ENCODE assay signal across 8 cellular contexts in the genomic region with DNA sequence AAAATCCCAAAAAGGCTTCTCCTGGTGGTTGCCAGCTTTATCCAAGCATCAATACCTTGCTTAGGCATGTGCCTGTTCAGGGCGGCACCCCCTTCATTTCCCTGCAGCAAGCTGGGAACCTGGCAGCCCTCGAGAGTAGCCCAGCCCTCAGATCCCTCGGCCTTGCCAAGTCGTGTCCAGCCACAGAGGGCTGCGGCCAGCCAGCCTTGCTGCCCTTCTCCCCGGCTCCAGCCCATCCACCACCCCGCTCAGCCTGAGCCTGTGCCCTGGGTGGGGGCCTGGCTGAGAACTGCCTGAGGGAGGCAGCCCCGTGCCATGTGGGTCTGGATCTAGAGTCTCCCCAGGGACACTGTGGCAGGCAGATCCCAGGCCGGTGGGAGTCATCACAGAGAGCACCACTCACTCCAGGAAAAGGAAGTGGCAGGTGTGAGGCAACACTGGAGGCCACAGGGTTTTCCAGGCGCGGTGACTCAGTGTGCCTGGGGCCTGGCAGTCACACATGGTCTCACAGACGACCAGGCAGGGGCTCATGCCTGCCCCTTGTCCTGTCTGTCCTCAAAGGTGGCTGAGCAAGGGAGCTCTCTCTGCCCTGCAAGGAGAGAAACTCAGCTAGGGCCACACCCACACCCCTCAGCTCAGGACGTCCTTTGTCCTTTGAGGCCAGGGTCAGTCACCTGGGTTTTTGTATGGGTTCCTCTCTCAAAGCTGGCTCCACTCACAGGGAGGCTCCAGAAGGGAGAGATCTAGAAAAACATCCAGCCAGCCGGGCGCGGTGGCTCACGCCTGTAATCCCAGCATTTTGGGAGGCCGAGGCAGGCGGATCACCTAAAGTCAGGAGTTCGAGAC. TPM values are rescaled to one million over a fixed set of nuclear protein-coding genes. Genes with fewer than 3 reads are reported as not detected.
A peak's percentile ranks its signal among the peaks of the same experiment; 100 is the strongest.
DNase-seq lines count a peak whose midpoint lies in the region; ATAC-seq and TF ChIP-seq lines count a peak whose summit lies in the region.

No MANE protein-coding gene starts in this region.

- intact Hi-C loops in activated CD8-positive, alpha-beta T cell treated with anti-CD3 and anti-CD28 coated beads for 36 hours (cut with micrococcal nuclease), result no loop called here
- intact Hi-C loops in psoas muscle (cut with DNase I), result no loop called here

- H3K9ac ChIP-seq in KMS-11, result no peak overlapping the region

- H3K4me3 ChIP-seq in KMS-11 (IDR thresholded peaks at IDR 0.05; ENCODE audit: insufficient read depth, low read depth, low read length) (no peak overlapping the region), fibroblast of mammary gland (ENCODE audit: control insufficient read depth, low read depth, low read length) (no peak overlapping the region), psoas muscle (peak overlapping the region; percentile 21)

- no peaks in the 10 kb centered on the region for H3K9me3 Mint-ChIP-seq in activated CD8-positive, alpha-beta T cell treated with anti-CD3 and anti-CD28 coated beads for 36 hours

- H3K27ac Mint-ChIP-seq in activated CD8-positive, alpha-beta T cell treated with anti-CD3 and anti-CD28 coated beads for 36 hours, result peak overlapping the region; percentile 89

- DNase-seq in AG08395 (ENCODE audit: low spot score) (peak; percentile 88), fibroblast of mammary gland (ENCODE audit: low read depth) (peak; percentile 90), psoas muscle (peak; percentile 92 to 94), NCI-H1930 (lab: John Stamatoyannopoulos, UW) (no peak)
- DNase-seq in activated CD8-positive, alpha-beta T cell treated with anti-CD3 and anti-CD28 coated beads for 36 hours, result peak; percentile 82

- 38 to 53% (median 38%) methylated on average over 20 of the region's 20 CpGs for WGBS in psoas muscle, 3 donors

- peaks cover 94% of the 10 kb centered on the region for H3K4me1 ChIP-seq in KMS-11 (ENCODE audit: low read depth, poor library complexity, severe bottlenecking)
- peaks cover 92% of the 10 kb centered on the region for H3K4me1 ChIP-seq in psoas muscle

- TF ChIP-seq CTCF in KMS-11 (conservative IDR thresholded peaks at IDR 0.05; ENCODE audit: low read depth, low read length), result no peak
- TF ChIP-seq CTCF in activated CD8-positive, alpha-beta T cell treated with anti-CD3 and anti-CD28 coated beads for 36 hours (IDR thresholded peaks at IDR 0.05), result no peak
- TF ChIP-seq CTCF in fibroblast of mammary gland (conservative IDR thresholded peaks at IDR 0.05; ENCODE audit: control insufficient read depth, insufficient read depth, low read depth, low read length), result no peak
- TF ChIP-seq CTCF in psoas muscle (IDR thresholded peaks at IDR 0.05), result no peak

- H3K27ac ChIP-seq in KMS-11, result peak overlapping the region; percentile 90; the same call in 1 of the 2 replicates
- H3K27ac ChIP-seq in psoas muscle, result peak overlapping the region; percentile 98

- H4K20me1 ChIP-seq in KMS-11 (ENCODE audit: insufficient read depth), result no peaks in the 10 kb centered on the region

- H3K36me3 ChIP-seq in KMS-11 (ENCODE audit: insufficient read depth) (no peaks in the 10 kb centered on the region), psoas muscle (ENCODE audit: insufficient read depth in 1 of 2, low read depth in 1 of 2) (peaks cover 5 to 35% of the 10 kb centered on the region in 2 donors)

- H3K4me2 ChIP-seq in KMS-11, result no peak overlapping the region

- no peak overlapping the region for H2AFZ ChIP-seq in KMS-11 (ENCODE audit: low read depth)

- CTCF ChIA-PET in activated CD8-positive, alpha-beta T cell treated with anti-CD3 and anti-CD28 coated beads for 36 hours (lab: Charles Lee), result interaction anchor here (2.6 to 28.9 kb wide), 3 partner anchors 8 to 30 kb away, joined by 20 to 1168 read pairs (median 316); partner anchors contain the start of gene EHD1

- H3K9me3 ChIP-seq in psoas muscle, result no peaks in the 10 kb centered on the region

- H3K27me3 ChIP-seq in KMS-11 (ENCODE audit: insufficient read depth, low read depth) (no peaks in the 10 kb centered on the region), psoas muscle (ENCODE audit: insufficient read depth in 3 of 3, low read length in 2 of 3) (no peaks in the 10 kb centered on the region)

- peak; percentile 7 for ATAC-seq in activated CD8-positive, alpha-beta T cell treated with anti-CD3 and anti-CD28 coated beads for 36 hours
- peak; percentile 72 to 78 (median 74) for ATAC-seq in psoas muscle
- ATAC-seq in GM18868 (IDR thresholded peaks at IDR 0.05; ENCODE audit: unreplicated experiment), result no peak
- no peak for ATAC-seq in GM18870 (IDR thresholded peaks at IDR 0.05; ENCODE audit: unreplicated experiment)

- peaks cover 91% of the 10 kb centered on the region for H3K4me1 Mint-ChIP-seq in activated CD8-positive, alpha-beta T cell treated with anti-CD3 and anti-CD28 coated beads for 36 hours (ENCODE audit: low read depth)

- H3K27me3 Mint-ChIP-seq in activated CD8-positive, alpha-beta T cell treated with anti-CD3 and anti-CD28 coated beads for 36 hours, result no peaks in the 10 kb centered on the region

- H3K36me3 Mint-ChIP-seq in activated CD8-positive, alpha-beta T cell treated with anti-CD3 and anti-CD28 coated beads for 36 hours (ENCODE audit: low read depth), result peaks cover 64% of the 10 kb centered on the region

- peaks cover 22% of the 10 kb centered on the region for H3K79me2 ChIP-seq in KMS-11 (ENCODE audit: insufficient read depth, low read depth)

- peak overlapping the region; percentile 38 for H3K4me3 Mint-ChIP-seq in activated CD8-positive, alpha-beta T cell treated with anti-CD3 and anti-CD28 coated beads for 36 hours

- POLR2A ChIA-PET in activated CD8-positive, alpha-beta T cell treated with anti-CD3 and anti-CD28 coated beads for 36 hours (lab: Charles Lee), result interaction anchor here (1.1 to 26.2 kb wide), 5 partner anchors 4 to 32 kb away, joined by 5 to 768 read pairs (median 320); partner anchors contain the start of genes CDC42BPG and EHD1

RNA-seq across cellular contexts. Expression of gene CDC42BPG, which starts 12.2 kb away (rescaled TPM):
- total RNA-seq in activated CD8-positive, alpha-beta T cell treated with anti-CD3 and anti-CD28 coated beads for 36 hours, result under 1 TPM; 0.31 to 0.61 TPM
- 1 to 10 TPM in 1 of 4 donors, under 1 TPM in 2, not detected in 1; 0.05 to 2.2 (median 0.08) TPM for total RNA-seq in psoas muscle
- polyA plus RNA-seq in psoas muscle, result under 1 TPM; 0.04 to 0.06 (median 0.05) TPM

RNA-seq across cellular contexts. Expression of gene EHD1, which starts 21.8 kb away (rescaled TPM):
- 10 to 100 TPM; 60.3 to 65.1 TPM for total RNA-seq in activated CD8-positive, alpha-beta T cell treated with anti-CD3 and anti-CD28 coated beads for 36 hours
- 10 to 100 TPM; 34.7 to 71.0 (median 61.1) TPM for total RNA-seq in psoas muscle
- polyA plus RNA-seq in psoas muscle, result 100 to 1,000 TPM in 1 of 3 donors, 10 to 100 TPM in 2; 23.5 to 174 (median 30.9) TPM

RNA-seq across cellular contexts. Expression of gene MEN1, which starts 46.3 kb away (rescaled TPM):
- total RNA-seq in activated CD8-positive, alpha-beta T cell treated with anti-CD3 and anti-CD28 coated beads for 36 hours, result 10 to 100 TPM; 25.8 to 29.0 TPM
- 10 to 100 TPM in 2 of 4 donors, 1 to 10 TPM in 2; 7.2 to 13.5 (median 10.3) TPM for total RNA-seq in psoas muscle
- polyA plus RNA-seq in psoas muscle, result 10 to 100 TPM in 2 of 3 donors, 1 to 10 TPM in 1; 8.7 to 21.2 (median 12.9) TPM

RNA-seq across cellular contexts. Expression of gene MAP4K2, which starts 53.6 kb away (rescaled TPM):
- 10 to 100 TPM; 56.4 to 58.0 TPM for total RNA-seq in activated CD8-positive, alpha-beta T cell treated with anti-CD3 and anti-CD28 coated beads for 36 hours
- 1 to 10 TPM; 3.0 to 6.7 (median 4.0) TPM for total RNA-seq in psoas muscle
- 1 to 10 TPM; 4.5 to 6.1 (median 5.6) TPM for polyA plus RNA-seq in psoas muscle

Comparison
In these comparisons a context has a peak if more than half of its experiments do, and no peak if none do; other contexts are left out.
1. DNase-seq: peak in AG08395 (single experiment), activated CD8-positive, alpha-beta T cell treated with anti-CD3 and anti-CD28 coated beads for 36 hours (single experiment), fibroblast of mammary gland (single experiment) and psoas muscle (2 of 2); none in NCI-H1930 (0 of 2).
2. ATAC-seq: peak in activated CD8-positive, alpha-beta T cell treated with anti-CD3 and anti-CD28 coated beads for 36 hours (single experiment) and psoas muscle (4 of 4); none in GM18868 (single experiment) and GM18870 (single experiment).